15 cellular contexts compared by ENCODE assay signal in the genomic region with DNA sequence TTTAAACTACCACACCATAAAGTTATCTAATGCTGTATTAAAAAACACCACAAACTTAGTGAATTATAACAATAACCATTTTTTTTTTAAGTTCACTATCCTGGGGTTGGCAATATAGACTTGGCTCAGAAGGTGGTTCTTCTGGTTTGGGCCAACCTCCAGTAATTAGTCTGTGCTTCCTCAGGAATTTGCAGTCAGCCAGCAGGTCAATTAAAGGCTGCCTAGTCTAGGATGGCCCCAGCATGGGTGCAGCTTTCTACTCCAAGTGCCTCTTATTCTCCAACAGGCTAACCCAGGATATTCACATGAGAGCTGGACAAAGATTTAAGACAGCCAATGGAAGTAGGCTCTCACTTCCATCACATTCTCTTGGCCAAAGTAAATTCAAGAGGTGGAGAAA.
"Had no signal": no experiment of that assay in that cellular context is flagged by ENCODE, and none has a peak within 500 bp of the region (broad histone marks: within the 10 kb centered on the region; RNA-seq: fewer than 3 reads in every experiment).

No MANE protein-coding gene starts in this region.

- H3K27ac ChIP-seq: body of pancreas, epithelial cell of prostate, thyroid gland had no signal

- DNase-seq: activated CD4-positive, alpha-beta T cell treated with anti-CD3 and anti-CD28 coated beads for 36 hours; activated CD4-positive, alpha-beta T cell treated with anti-CD3 and anti-CD28 coated beads, Interleukin-2, amount 50 U/mL, for 48 hours; body of pancreas; caudate nucleus; effector memory CD8-positive, alpha-beta T cell; hypothalamus; left ventricle myocardium superior; mucosa of descending colon; naive B cell; right cardiac atrium; stimulated activated CD4-positive, alpha-beta T cell treated with anti-CD3 and anti-CD28 coated beads, Interleukin-2, amount 100 ng/mL, for 24 hours; stimulated activated naive CD4-positive, alpha-beta T cell treated with Interleukin-2 at 50 U/mL for 16 hours had no signal

- H3K4me3 ChIP-seq: body of pancreas, mucosa of descending colon, thyroid gland had no signal

- H3K9me3 ChIP-seq: body of pancreas, mucosa of descending colon, thyroid gland had no signal

- H3K27me3 ChIP-seq: body of pancreas, foreskin keratinocyte, thyroid gland had no signal

- ATAC-seq: activated CD4-positive, alpha-beta T cell treated with anti-CD3 and anti-CD28 coated beads for 36 hours; body of pancreas; effector memory CD8-positive, alpha-beta T cell; foreskin keratinocyte; left ventricle myocardium superior; mucosa of descending colon; right cardiac atrium had no signal

- H3K4me1 ChIP-seq: thyroid gland had no signal

- H3K36me3 ChIP-seq: thyroid gland had no signal
